ENCODE assay signal across 8 cellular contexts in the genomic region with DNA sequence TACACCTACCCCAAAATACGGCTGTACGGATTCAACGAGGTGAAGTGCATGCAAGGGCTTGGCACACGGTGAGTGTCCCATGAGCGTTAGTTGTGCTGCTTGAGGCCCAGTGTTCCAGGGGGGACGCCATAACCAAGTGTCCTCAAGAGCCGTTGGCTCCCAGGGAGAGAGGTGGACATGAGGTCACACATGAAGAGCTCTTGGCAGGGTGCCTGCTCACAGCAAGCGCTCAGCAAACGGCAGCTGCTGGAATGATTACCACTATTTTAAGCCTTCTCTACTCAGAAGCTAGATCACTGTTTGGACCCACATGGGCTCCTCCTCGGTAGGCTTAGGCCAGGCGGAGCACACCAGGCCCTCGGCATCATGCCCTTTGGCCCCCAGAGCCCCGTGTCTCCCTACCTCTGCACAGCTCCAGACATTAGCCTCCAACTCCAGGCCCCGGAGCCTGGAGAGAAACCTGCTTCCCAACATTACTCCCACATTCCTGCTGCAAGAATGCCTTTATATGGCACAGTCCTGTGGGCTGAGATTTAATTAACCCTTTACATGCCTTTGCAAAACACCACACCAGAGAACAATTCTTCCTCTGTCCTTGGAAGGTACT.
A peak's percentile ranks its signal among the peaks of the same experiment; 100 is the strongest.
DNase-seq lines count a peak whose midpoint lies in the region; ATAC-seq and TF ChIP-seq lines count a peak whose summit lies in the region.

No MANE protein-coding gene starts in this region.

- no TSS peak for BruUV-seq in Calu3 (replicated peaks; lab: Mats Ljungman, UMichigan)

- CTCF ChIA-PET in Calu3 (lab: Charles Lee) = interaction anchor here (1.3 kb wide), 1 partner anchor 116 kb away, joined by 3 read pairs; no protein-coding TSS in a partner anchor

- no peak overlapping the region for H3K27ac Mint-ChIP-seq in Calu3 (ENCODE audit: unreplicated experiment)
- H3K27ac Mint-ChIP-seq in glutamatergic neuron (ENCODE audit: unreplicated experiment) = no peak overlapping the region

- H3K36me3 Mint-ChIP-seq in Calu3 (ENCODE audit: insufficient read depth, unreplicated experiment) = peaks cover 5% of the 10 kb centered on the region
- peaks cover 6% of the 10 kb centered on the region for H3K36me3 Mint-ChIP-seq in glutamatergic neuron (ENCODE audit: unreplicated experiment)

- no peak for ATAC-seq in GM21576 (IDR thresholded peaks at IDR 0.05; ENCODE audit: unreplicated experiment)
- ATAC-seq in HG03565 (IDR thresholded peaks at IDR 0.05; ENCODE audit: unreplicated experiment) = no peak

- no peaks in the 10 kb centered on the region for H3K27me3 Mint-ChIP-seq in Calu3 (ENCODE audit: unreplicated experiment)
- H3K27me3 Mint-ChIP-seq in glutamatergic neuron (ENCODE audit: unreplicated experiment) = no peaks in the 10 kb centered on the region

- peaks cover 30% of the 10 kb centered on the region for H3K4me1 Mint-ChIP-seq in Calu3 (ENCODE audit: low read depth, unreplicated experiment)
- H3K4me1 Mint-ChIP-seq in glutamatergic neuron (ENCODE audit: low read depth, unreplicated experiment) = no peaks in the 10 kb centered on the region

- no peak for TF ChIP-seq CTCF in Calu3 (IDR thresholded peaks at IDR 0.05; ENCODE audit: unreplicated experiment)
- TF ChIP-seq CTCF in glutamatergic neuron (IDR thresholded peaks at IDR 0.05; ENCODE audit: partially characterized antibody, unreplicated experiment) = no peak

- intact Hi-C loops in Calu3 (cut with micrococcal nuclease; ENCODE audit: unreplicated experiment) = no loop called here

- DNase-seq in Calu3 = peak; percentile 41
- DNase-seq in NCI-H345 (lab: John Stamatoyannopoulos, UW) = peak; percentile 84
- peak; percentile 82 for DNase-seq in dermis blood vessel endothelial cell
- DNase-seq in midbrain (lab: John Stamatoyannopoulos, UW) = peak; percentile 19
- DNase-seq in glutamatergic neuron = no peak
- DNase-seq in cortex of kidney (lab: John Stamatoyannopoulos, UW) = no peak

- no peaks in the 10 kb centered on the region for H3K9me3 Mint-ChIP-seq in Calu3 (ENCODE audit: low read depth, unreplicated experiment)
- peaks cover 8% of the 10 kb centered on the region for H3K9me3 Mint-ChIP-seq in glutamatergic neuron (ENCODE audit: unreplicated experiment)

- no peak overlapping the region for H3K4me3 Mint-ChIP-seq in Calu3 (ENCODE audit: low read depth, unreplicated experiment)
- no peak overlapping the region for H3K4me3 Mint-ChIP-seq in glutamatergic neuron (ENCODE audit: unreplicated experiment)

Comparison
In these comparisons a context has a peak if more than half of its experiments do, and no peak if none do; other contexts are left out.
1. DNase-seq: peak in Calu3 (single experiment), NCI-H345 (single experiment), dermis blood vessel endothelial cell (single experiment) and midbrain (single experiment); none in glutamatergic neuron (single experiment) and cortex of kidney (single experiment).